ENCODE assay signal across 15 cellular contexts in the genomic region with DNA sequence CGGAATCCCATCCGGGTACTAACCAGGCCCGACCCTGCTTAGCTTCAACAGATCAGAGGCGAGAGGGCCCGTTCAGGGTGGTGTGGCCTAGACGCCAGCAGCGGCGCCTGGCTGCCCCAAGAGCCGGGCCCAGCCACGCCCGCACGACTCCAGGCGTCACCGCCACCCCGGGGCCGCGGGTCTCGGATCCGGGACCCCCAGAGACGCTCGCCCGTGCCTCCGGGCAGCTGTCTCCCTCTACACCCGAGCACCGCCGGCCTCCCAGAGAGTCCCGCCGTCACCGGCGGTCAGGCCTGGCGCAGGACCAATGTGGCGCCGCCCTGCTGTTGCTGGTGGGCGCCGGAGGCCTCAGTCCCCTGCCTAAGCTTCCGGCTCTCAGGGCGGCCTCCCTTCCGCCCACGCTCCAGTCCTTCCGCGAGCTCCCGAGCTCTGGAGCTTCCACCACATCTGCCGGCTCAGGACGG.
DNase-seq lines count a peak whose midpoint lies in the region; ATAC-seq and TF ChIP-seq lines count a peak whose summit lies in the region.
"Had no signal": no experiment of that assay in that cellular context is flagged by ENCODE, and none has a peak within 500 bp of the region (broad histone marks: within the 10 kb centered on the region; RNA-seq: fewer than 3 reads in every experiment).

No MANE protein-coding gene starts in this region.

- peak in 1 of 2 donors; percentile 56 for ATAC-seq in left cardiac atrium
- ATAC-seq in HG02852 (IDR thresholded peaks at IDR 0.05; ENCODE audit: unreplicated experiment), result no peak
- ATAC-seq: left lobe of liver had no signal

- TF ChIP-seq EP300 in SK-N-SH (IDR thresholded peaks at IDR 0.05; ENCODE audit: borderline replicate concordance in 1 of 2, low read depth in 1 of 2, low read length in 1 of 2), result no peak

- H4K20me1 ChIP-seq in SK-N-SH (ENCODE audit: insufficient read depth) (no peaks in the 10 kb centered on the region), mammary epithelial cell (ENCODE audit: insufficient read depth, low read length) (no peaks in the 10 kb centered on the region)

- H3K27me3 ChIP-seq in SK-N-SH (ENCODE audit: insufficient read depth) (no peaks in the 10 kb centered on the region; the same call in 1 of the 2 replicates), mammary epithelial cell (ENCODE audit: insufficient read depth, low read length) (no peaks in the 10 kb centered on the region)
- H3K27me3 ChIP-seq: ovary had no signal

- no peaks in the 10 kb centered on the region for H3K9me2 ChIP-seq in SK-N-SH

- CTCF ChIA-PET in SK-N-SH (lab: Yijun Ruan, JAX) (no interaction called here), mammary epithelial cell (lab: Charles Lee; ENCODE audit: low non-redundant PET) (no interaction called here)

- WGBS in SK-N-SH (ENCODE audit: low lambda C conversion rate), result 23% methylated on average over 44 of the region's 44 CpGs
- WGBS in mammary epithelial cell (ENCODE audit: low coverage, missing lambda C conversion rate), result 66% methylated on average over 41 of the region's 44 CpGs

- H3K27ac ChIP-seq in SK-N-SH (ENCODE audit: low read depth in 2 of 2, low read length in 1 of 2), result no peak overlapping the region
- no peak overlapping the region for H3K27ac ChIP-seq in mammary epithelial cell (ENCODE audit: insufficient read depth, low read depth, low read length)
- H3K27ac ChIP-seq: ovary, stomach had no signal

- no peak overlapping the region for H3K4me2 ChIP-seq in SK-N-SH
- no peak overlapping the region for H3K4me2 ChIP-seq in mammary epithelial cell (ENCODE audit: insufficient read depth, low read depth, low read length)

- DNase-seq in activated gamma-delta T cell (lab: John Stamatoyannopoulos, UW) (peak; percentile 22), activated gamma-delta T cell treated with Interleukin-2 at 50 U/mL for 16 hours (no peak), SK-N-SH (peak; percentile 34), left cardiac atrium (peak; percentile 35), mammary epithelial cell (no peak), AG08396 (ENCODE audit: low spot score) (no peak), NCI-H2107 treated with DMSO at 0.1 percent for 48 hours (lab: John Stamatoyannopoulos, UW; ENCODE audit: unreplicated experiment) (no peak)
- DNase-seq: activated CD4-positive, alpha-beta T cell treated with anti-CD3 and anti-CD28 coated beads, Interleukin-2, amount 10 ng/mL, durations not matched to agents 24 days and 14 days; activated naive CD4-positive, alpha-beta T cell treated with anti-CD3 and anti-CD28 coated beads, Interleukin-2, amount 50 U/mL, for 16 hours; NCI-H2081 treated with DMSO at 0.1 percent for 48 hours; SHP77 treated with DMSO at 0.1 percent for 48 hours; stomach had no signal

- TF ChIP-seq RAD21 in SK-N-SH (IDR thresholded peaks at IDR 0.05; ENCODE audit: low read length), result no peak

- H3K9ac ChIP-seq in SK-N-SH, result no peak overlapping the region
- H3K9ac ChIP-seq in mammary epithelial cell (ENCODE audit: insufficient read depth, low read length), result no peak overlapping the region

- no peak overlapping the region for H2AFZ ChIP-seq in SK-N-SH (ENCODE audit: low read depth)
- no peak overlapping the region for H2AFZ ChIP-seq in mammary epithelial cell (ENCODE audit: low read depth, low read length)

- intact Hi-C loops in left cardiac atrium (cut with DNase I), result no loop called here
- intact Hi-C loops in mammary epithelial cell (cut with micrococcal nuclease), result no loop called here

- H3K4me3 ChIP-seq in SK-N-SH (ENCODE audit: low read depth in 2 of 2, low read length in 1 of 2), result peak overlapping the region in 1 of 2 experiments; percentile 33; a peak in 2 of 4 replicates
- no peak overlapping the region for H3K4me3 ChIP-seq in mammary epithelial cell (replicated peaks in 1 of 3; ENCODE audit: insufficient read depth in 1 of 3, low read depth in 2 of 3, low read length in 3 of 3)
- H3K4me3 ChIP-seq: ovary, stomach had no signal

- no TSS peak for BruUV-seq in mammary epithelial cell (replicated peaks; lab: Mats Ljungman, UMichigan)

- H3K4me1 ChIP-seq in SK-N-SH (ENCODE audit: control insufficient read depth in 1 of 2, insufficient read depth in 2 of 2, low read depth in 1 of 2, low read length in 1 of 2), result no peaks in the 10 kb centered on the region; a peak in 1 of 4 replicates
- H3K4me1 ChIP-seq in mammary epithelial cell (ENCODE audit: insufficient read depth, low read length), result no peaks in the 10 kb centered on the region
- H3K4me1 ChIP-seq: stomach had no signal

- TF ChIP-seq CTCF in SK-N-SH (IDR thresholded peaks at IDR 0.05) (no peak), mammary epithelial cell (conservative IDR thresholded peaks at IDR 0.05 in 1 of 2, IDR thresholded peaks at IDR 0.05 in 1 of 2; ENCODE audit: extremely low read depth in 1 of 2, insufficient read depth in 1 of 2, low read depth in 1 of 2, low read length in 2 of 2) (no peak)

- H3K79me2 ChIP-seq in SK-N-SH (ENCODE audit: insufficient read depth), result no peaks in the 10 kb centered on the region
- H3K79me2 ChIP-seq in mammary epithelial cell (ENCODE audit: insufficient read depth, low read length), result no peaks in the 10 kb centered on the region

- POLR2A ChIA-PET in SK-N-SH (lab: Yijun Ruan, JAX), result no interaction called here

- H3K36me3 ChIP-seq in SK-N-SH (replicated peaks in 1 of 2; ENCODE audit: control insufficient read depth in 1 of 2, insufficient read depth in 2 of 2, low read length in 1 of 2), result no peaks in the 10 kb centered on the region
- no peaks in the 10 kb centered on the region for H3K36me3 ChIP-seq in mammary epithelial cell (ENCODE audit: insufficient read depth, low read length)
- H3K36me3 ChIP-seq: ovary, stomach had no signal

- no peaks in the 10 kb centered on the region for H3F3A ChIP-seq in SK-N-SH (replicated peaks; ENCODE audit: insufficient read depth)

- 0 out of 2 replicates have a peak, but pooled peaks cover 3% of the 10 kb centered on the region for H3K9me3 ChIP-seq in SK-N-SH
- H3K9me3 ChIP-seq in mammary epithelial cell (replicated peaks; ENCODE audit: insufficient read depth, low read length), result peaks cover 52% of the 10 kb centered on the region

- in situ Hi-C loops in mammary epithelial cell (cut with MboI; ENCODE audit: low sequenced_read_pairs in 2 of 2), result no loop called here

- dilution Hi-C loops in mammary epithelial cell (cut with HindIII; ENCODE audit: low sequenced_read_pairs), result no loop called here

TF ChIP-seq in SK-N-SH, 30 proteins besides CTCF, POLR2A, EP300 and RAD21:
- TF ChIP-seq, protein P1, sequence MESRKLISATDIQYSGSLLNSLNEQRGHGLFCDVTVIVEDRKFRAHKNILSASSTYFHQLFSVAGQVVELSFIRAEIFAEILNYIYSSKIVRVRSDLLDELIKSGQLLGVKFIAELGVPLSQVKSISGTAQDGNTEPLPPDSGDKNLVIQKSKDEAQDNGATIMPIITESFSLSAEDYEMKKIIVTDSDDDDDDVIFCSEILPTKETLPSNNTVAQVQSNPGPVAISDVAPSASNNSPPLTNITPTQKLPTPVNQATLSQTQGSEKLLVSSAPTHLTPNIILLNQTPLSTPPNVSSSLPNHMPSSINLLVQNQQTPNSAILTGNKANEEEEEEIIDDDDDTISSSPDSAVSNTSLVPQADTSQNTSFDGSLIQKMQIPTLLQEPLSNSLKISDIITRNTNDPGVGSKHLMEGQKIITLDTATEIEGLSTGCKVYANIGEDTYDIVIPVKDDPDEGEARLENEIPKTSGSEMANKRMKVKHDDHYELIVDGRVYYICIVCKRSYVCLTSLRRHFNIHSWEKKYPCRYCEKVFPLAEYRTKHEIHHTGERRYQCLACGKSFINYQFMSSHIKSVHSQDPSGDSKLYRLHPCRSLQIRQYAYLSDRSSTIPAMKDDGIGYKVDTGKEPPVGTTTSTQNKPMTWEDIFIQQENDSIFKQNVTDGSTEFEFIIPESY (IDR thresholded peaks at IDR 0.05; ENCODE audit: borderline replicate concordance, low read depth), result no peak
TF ChIP-seq in SK-N-SH: peak in this region for 0.

Comparison
In these comparisons a context has a peak if more than half of its experiments do, and no peak if none do; other contexts are left out.
1. DNase-seq: peak in activated gamma-delta T cell (single experiment), SK-N-SH (single experiment) and left cardiac atrium (single experiment); none in activated gamma-delta T cell treated with Interleukin-2 at 50 U/mL for 16 hours (single experiment), mammary epithelial cell (single experiment), AG08396 (single experiment) and NCI-H2107 treated with DMSO at 0.1 percent for 48 hours (single experiment).